Comparison of ENCODE assay signal across 14 cellular contexts in genomic region chr17:20988896-20989295, GRCh38. TPM values are rescaled to one million over a fixed set of nuclear protein-coding genes. Genes with fewer than 3 reads are reported as not detected.
DNase-seq lines count a peak whose midpoint lies in the region; ATAC-seq lines count a peak whose summit lies in the region.
"Had no signal": no experiment of that assay in that cellular context is flagged by ENCODE, and none has a peak within 500 bp of the region (broad histone marks: within the 10 kb centered on the region; RNA-seq: fewer than 3 reads in every experiment).

No MANE protein-coding gene starts in this region.

- intact Hi-C loops in activated naive CD4-positive, alpha-beta T cell treated with anti-CD3 and anti-CD28 coated beads for 36 hours (cut with micrococcal nuclease), result no loop called here

- DNase-seq in activated naive CD4-positive, alpha-beta T cell treated with anti-CD3 and anti-CD28 coated beads, Interleukin-2, amount 50 U/mL, for 72 hours (ENCODE audit: low spot score in 2 of 2), result no peak
- no peak for DNase-seq in activated naive CD4-positive, alpha-beta T cell treated with anti-CD3 and anti-CD28 coated beads for 36 hours
- DNase-seq in left lobe of liver (ENCODE audit: low spot score), result peak; percentile 21
- peak; percentile 10 for DNase-seq in stimulated activated CD8-positive, alpha-beta memory T cell treated with anti-CD3 and anti-CD28 coated beads, Interleukin-4, amount 100 ng/mL, for 48 hours
- DNase-seq in SW480 (ENCODE audit: low spot score), result no peak
- no peak for DNase-seq in NCI-H1092 treated with DMSO at 0.1 percent for 48 hours (lab: John Stamatoyannopoulos, UW)
- DNase-seq in NCI-H2171 treated with DMSO at 0.1 percent for 48 hours (lab: John Stamatoyannopoulos, UW), result no peak
- DNase-seq: ACHN; Calu3; CD4-positive, CD25-positive, alpha-beta regulatory T cell; DMS79; GOT3 had no signal

- no peak for ATAC-seq in activated naive CD4-positive, alpha-beta T cell treated with anti-CD3 and anti-CD28 coated beads, Interleukin-2, amount 50 U/mL, for 72 hours
- no peak for ATAC-seq in activated T-helper 17 cell treated with anti-CD3 and anti-CD28 coated beads, Interleukin-2, amount 50 U/mL, for 72 hours (replicated peaks)
- ATAC-seq in left lobe of liver, result no peak
- ATAC-seq: GM12878 had no signal

- H3K27ac Mint-ChIP-seq in activated naive CD4-positive, alpha-beta T cell treated with anti-CD3 and anti-CD28 coated beads, Interleukin-2, amount 50 U/mL, for 72 hours, result peak overlapping the region; percentile 30 to 36
- no peak overlapping the region for H3K27ac Mint-ChIP-seq in activated naive CD4-positive, alpha-beta T cell treated with anti-CD3 and anti-CD28 coated beads for 36 hours
- peak overlapping the region; percentile 17 for H3K27ac Mint-ChIP-seq in activated T-helper 17 cell treated with anti-CD3 and anti-CD28 coated beads, Interleukin-2, amount 50 U/mL, for 72 hours

- no peaks in the 10 kb centered on the region for H3K4me1 Mint-ChIP-seq in activated naive CD4-positive, alpha-beta T cell treated with anti-CD3 and anti-CD28 coated beads for 36 hours (ENCODE audit: low read depth)
- no peaks in the 10 kb centered on the region for H3K4me1 Mint-ChIP-seq in activated T-helper 17 cell treated with anti-CD3 and anti-CD28 coated beads, Interleukin-2, amount 50 U/mL, for 72 hours

- H3K36me3 Mint-ChIP-seq in activated naive CD4-positive, alpha-beta T cell treated with anti-CD3 and anti-CD28 coated beads, Interleukin-2, amount 50 U/mL, for 72 hours, result no peaks in the 10 kb centered on the region
- H3K36me3 Mint-ChIP-seq in activated naive CD4-positive, alpha-beta T cell treated with anti-CD3 and anti-CD28 coated beads for 36 hours (ENCODE audit: low read depth), result no peaks in the 10 kb centered on the region
- no peaks in the 10 kb centered on the region for H3K36me3 Mint-ChIP-seq in activated T-helper 17 cell treated with anti-CD3 and anti-CD28 coated beads, Interleukin-2, amount 50 U/mL, for 72 hours (ENCODE audit: low read depth)
- H3K36me3 Mint-ChIP-seq: CD4-positive, CD25-positive, alpha-beta regulatory T cell had no signal

- no peak overlapping the region for H3K4me3 Mint-ChIP-seq in activated naive CD4-positive, alpha-beta T cell treated with anti-CD3 and anti-CD28 coated beads for 36 hours
- no peak overlapping the region for H3K4me3 Mint-ChIP-seq in activated T-helper 17 cell treated with anti-CD3 and anti-CD28 coated beads, Interleukin-2, amount 50 U/mL, for 72 hours
- H3K4me3 Mint-ChIP-seq: CD4-positive, CD25-positive, alpha-beta regulatory T cell had no signal

- no peaks in the 10 kb centered on the region for H3K27me3 Mint-ChIP-seq in activated naive CD4-positive, alpha-beta T cell treated with anti-CD3 and anti-CD28 coated beads for 36 hours (ENCODE audit: low read depth)
- no peaks in the 10 kb centered on the region for H3K27me3 Mint-ChIP-seq in activated T-helper 17 cell treated with anti-CD3 and anti-CD28 coated beads, Interleukin-2, amount 50 U/mL, for 72 hours
- H3K27me3 Mint-ChIP-seq: CD4-positive, CD25-positive, alpha-beta regulatory T cell had no signal

- no peaks in the 10 kb centered on the region for H3K9me3 Mint-ChIP-seq in activated naive CD4-positive, alpha-beta T cell treated with anti-CD3 and anti-CD28 coated beads, Interleukin-2, amount 50 U/mL, for 72 hours
- H3K9me3 Mint-ChIP-seq in activated naive CD4-positive, alpha-beta T cell treated with anti-CD3 and anti-CD28 coated beads for 36 hours, result no peaks in the 10 kb centered on the region
- no peaks in the 10 kb centered on the region for H3K9me3 Mint-ChIP-seq in activated T-helper 17 cell treated with anti-CD3 and anti-CD28 coated beads, Interleukin-2, amount 50 U/mL, for 72 hours
- H3K9me3 Mint-ChIP-seq: CD4-positive, CD25-positive, alpha-beta regulatory T cell had no signal

- CTCF ChIA-PET in activated naive CD4-positive, alpha-beta T cell treated with anti-CD3 and anti-CD28 coated beads for 36 hours (lab: Charles Lee), result no interaction called here

RNA-seq across cellular contexts. Expression of gene USP22, which starts 53.9 kb away (rescaled TPM):
- total RNA-seq in activated naive CD4-positive, alpha-beta T cell treated with anti-CD3 and anti-CD28 coated beads, Interleukin-2, amount 50 U/mL, for 72 hours, result 100 to 1,000 TPM; 146 to 180 TPM
- total RNA-seq in activated naive CD4-positive, alpha-beta T cell treated with anti-CD3 and anti-CD28 coated beads for 36 hours, result 100 to 1,000 TPM; 140 to 144 TPM
- total RNA-seq in activated T-helper 17 cell treated with anti-CD3 and anti-CD28 coated beads, Interleukin-2, amount 50 U/mL, for 72 hours, result 100 to 1,000 TPM; 136 to 143 TPM
- 76.1 TPM for total RNA-seq in left lobe of liver

Comparison
In these comparisons a context has a peak if more than half of its experiments do, and no peak if none do; other contexts are left out.
1. DNase-seq: peak in left lobe of liver (single experiment) and stimulated activated CD8-positive, alpha-beta memory T cell treated with anti-CD3 and anti-CD28 coated beads, Interleukin-4, amount 100 ng/mL, for 48 hours (single experiment); none in activated naive CD4-positive, alpha-beta T cell treated with anti-CD3 and anti-CD28 coated beads, Interleukin-2, amount 50 U/mL, for 72 hours (0 of 2), activated naive CD4-positive, alpha-beta T cell treated with anti-CD3 and anti-CD28 coated beads for 36 hours (single experiment), SW480 (single experiment), NCI-H1092 treated with DMSO at 0.1 percent for 48 hours (single experiment) and NCI-H2171 treated with DMSO at 0.1 percent for 48 hours (single experiment).